In genomic region chr20:38426498-38426897, GRCh38 we compare ENCODE assay signal across 14 cellular contexts. TPM values are rescaled to one million over a fixed set of nuclear protein-coding genes. Genes with fewer than 3 reads are reported as not detected.
DNase-seq lines count a peak whose midpoint lies in the region; ATAC-seq lines count a peak whose summit lies in the region.
"Had no signal": no experiment of that assay in that cellular context is flagged by ENCODE, and none has a peak within 500 bp of the region (broad histone marks: within the 10 kb centered on the region; RNA-seq: fewer than 3 reads in every experiment).

No MANE protein-coding gene starts in this region.

- H3K9ac ChIP-seq in subcutaneous abdominal adipose tissue (ENCODE audit: low read length in 5 of 5) = no peak overlapping the region

- peaks cover 33% of the 10 kb centered on the region for H3K36me3 Mint-ChIP-seq in activated naive CD4-positive, alpha-beta T cell treated with anti-CD3 and anti-CD28 coated beads, Interleukin-2, amount 50 U/mL, for 24 hours
- H3K36me3 Mint-ChIP-seq in T-helper 17 cell (ENCODE audit: low read depth) = peaks cover 6% of the 10 kb centered on the region
- peaks cover 91% of the 10 kb centered on the region for H3K36me3 Mint-ChIP-seq in effector memory CD8-positive, alpha-beta T cell (ENCODE audit: insufficient read depth)

- peaks cover 63% of the 10 kb centered on the region for H3K4me1 Mint-ChIP-seq in activated naive CD4-positive, alpha-beta T cell treated with anti-CD3 and anti-CD28 coated beads, Interleukin-2, amount 50 U/mL, for 24 hours
- H3K4me1 Mint-ChIP-seq in T-helper 17 cell = peaks cover 29% of the 10 kb centered on the region
- H3K4me1 Mint-ChIP-seq in effector memory CD8-positive, alpha-beta T cell (ENCODE audit: low read depth in 2 of 2) = peaks cover 24 to 44% of the 10 kb centered on the region in 2 donors

- H3K4me1 ChIP-seq in subcutaneous abdominal adipose tissue (ENCODE audit: control insufficient read depth in 5 of 5, insufficient read depth in 5 of 5, low read length in 5 of 5) = peaks cover 2 to 11% (median 4%) of the 10 kb centered on the region in 5 donors

- no peak overlapping the region for H3K4me3 ChIP-seq in subcutaneous abdominal adipose tissue (ENCODE audit: low read depth in 1 of 5, low read length in 5 of 5)
- H3K4me3 ChIP-seq: ovary had no signal

- ATAC-seq in T-helper 17 cell = no peak
- no peak for ATAC-seq in effector memory CD8-positive, alpha-beta T cell (replicated peaks)

- no peak for DNase-seq in activated naive CD4-positive, alpha-beta T cell treated with anti-CD3 and anti-CD28 coated beads, Interleukin-2, amount 50 U/mL, for 16 hours
- DNase-seq in T-helper 17 cell = no peak
- no peak for DNase-seq in effector memory CD8-positive, alpha-beta T cell
- no peak for DNase-seq in Ammon's horn (ENCODE audit: low spot score)
- DNase-seq in central memory CD4-positive, alpha-beta T cell = no peak
- DNase-seq in OCI-M1 (lab: John Stamatoyannopoulos, UW) = no peak
- DNase-seq: KG1, NCI-H1105, NCI-H82, ovary, small intestine had no signal

- H3K27ac Mint-ChIP-seq in activated naive CD4-positive, alpha-beta T cell treated with anti-CD3 and anti-CD28 coated beads, Interleukin-2, amount 50 U/mL, for 24 hours = peak overlapping the region; percentile 46
- H3K27ac Mint-ChIP-seq in T-helper 17 cell = peak overlapping the region; percentile 16
- peak overlapping the region; percentile 12 to 32 for H3K27ac Mint-ChIP-seq in effector memory CD8-positive, alpha-beta T cell

- H3K9me3 Mint-ChIP-seq in activated naive CD4-positive, alpha-beta T cell treated with anti-CD3 and anti-CD28 coated beads, Interleukin-2, amount 50 U/mL, for 24 hours = no peaks in the 10 kb centered on the region
- no peaks in the 10 kb centered on the region for H3K9me3 Mint-ChIP-seq in effector memory CD8-positive, alpha-beta T cell
- H3K9me3 Mint-ChIP-seq: type B pancreatic cell had no signal

- H3K36me3 ChIP-seq in subcutaneous abdominal adipose tissue (ENCODE audit: control insufficient read depth in 5 of 5, insufficient read depth in 5 of 5, low read length in 5 of 5) = peaks cover 15 to 98% (median 88%) of the 10 kb centered on the region in 5 donors

- H3K27ac ChIP-seq in subcutaneous abdominal adipose tissue (ENCODE audit: low read depth, low read length) = peak overlapping the region; percentile 44
- H3K27ac ChIP-seq: ovary had no signal

- no peaks in the 10 kb centered on the region for H3K9me3 ChIP-seq in T-helper 17 cell (ENCODE audit: control insufficient read depth, low read length, poor library complexity, severe bottlenecking)
- no peaks in the 10 kb centered on the region for H3K9me3 ChIP-seq in subcutaneous abdominal adipose tissue (ENCODE audit: control insufficient read depth in 5 of 5, low read length in 5 of 5)
- H3K9me3 ChIP-seq: ovary had no signal

- H3K27me3 ChIP-seq in subcutaneous abdominal adipose tissue (ENCODE audit: control insufficient read depth in 5 of 5, insufficient read depth in 4 of 5, low read length in 5 of 5) = no peaks in the 10 kb centered on the region
- H3K27me3 ChIP-seq: ovary had no signal

- H3K27me3 Mint-ChIP-seq in activated naive CD4-positive, alpha-beta T cell treated with anti-CD3 and anti-CD28 coated beads, Interleukin-2, amount 50 U/mL, for 24 hours = no peaks in the 10 kb centered on the region
- H3K27me3 Mint-ChIP-seq in T-helper 17 cell = no peaks in the 10 kb centered on the region
- no peaks in the 10 kb centered on the region for H3K27me3 Mint-ChIP-seq in effector memory CD8-positive, alpha-beta T cell
- H3K27me3 Mint-ChIP-seq: type B pancreatic cell had no signal

- no peak overlapping the region for H3K4me3 Mint-ChIP-seq in activated naive CD4-positive, alpha-beta T cell treated with anti-CD3 and anti-CD28 coated beads, Interleukin-2, amount 50 U/mL, for 24 hours
- H3K4me3 Mint-ChIP-seq in T-helper 17 cell = no peak overlapping the region
- no peak overlapping the region for H3K4me3 Mint-ChIP-seq in effector memory CD8-positive, alpha-beta T cell
- H3K4me3 Mint-ChIP-seq: type B pancreatic cell had no signal

RNA-seq across cellular contexts. Expression of gene SNHG17, which starts 8.6 kb away (rescaled TPM):
- total RNA-seq in T-helper 17 cell = 10 to 100 TPM; 69.2 to 99.4 TPM

RNA-seq across cellular contexts. Expression of gene RALGAPB, which starts 46.1 kb away (rescaled TPM):
- total RNA-seq in T-helper 17 cell = 10 to 100 TPM; 42.1 to 45.2 TPM
